ENCODE assay signal across 25 cellular contexts in the genomic region with DNA sequence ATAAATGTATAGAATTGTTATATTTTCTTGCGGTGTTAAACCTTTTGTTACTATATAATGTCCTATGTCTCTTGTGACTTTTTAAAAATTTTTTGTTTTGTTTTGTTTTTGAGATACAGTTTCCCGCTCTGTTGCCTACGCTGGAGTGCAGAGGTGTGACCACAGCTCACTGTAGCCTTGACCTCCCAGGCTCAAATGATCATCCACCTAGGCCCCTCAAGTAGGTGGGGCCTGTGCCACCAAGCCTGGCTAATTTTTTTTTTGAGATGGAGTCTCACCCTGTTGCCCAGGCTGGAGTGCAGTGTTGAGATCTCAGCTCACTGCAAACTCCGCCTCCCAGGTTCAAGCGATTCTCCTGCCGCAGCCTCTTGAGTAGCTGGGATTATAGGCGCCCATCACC. TPM values are rescaled to one million over a fixed set of nuclear protein-coding genes. Genes with fewer than 3 reads are reported as not detected.
DNase-seq lines count a peak whose midpoint lies in the region; ATAC-seq, FAIRE-seq and TF ChIP-seq lines count a peak whose summit lies in the region.
"Had no signal": no experiment of that assay in that cellular context is flagged by ENCODE, and none has a peak within 500 bp of the region (broad histone marks: within the 10 kb centered on the region; RNA-seq: fewer than 3 reads in every experiment).

No MANE protein-coding gene starts in this region.

- no peak overlapping the region for H3K27ac ChIP-seq in HepG2 (ENCODE audit: extremely low read length, insufficient read depth, low read length)
- no peak overlapping the region for H3K27ac ChIP-seq in right lobe of liver
- H3K27ac ChIP-seq: colonic mucosa, esophagus muscularis mucosa, GM23248, Peyer's patch, prostate gland had no signal

- H3K36me3 ChIP-seq in HepG2 (replicated peaks in 1 of 2; ENCODE audit: control insufficient read depth in 1 of 2, insufficient read depth in 2 of 2, low read length in 2 of 2) (no peaks in the 10 kb centered on the region), right lobe of liver (no peaks in the 10 kb centered on the region)
- H3K36me3 ChIP-seq: colonic mucosa, esophagus muscularis mucosa, Peyer's patch, prostate gland had no signal

- peak overlapping the region; percentile 65 for H3K27ac Mint-ChIP-seq in T-helper 17 cell
- H3K27ac Mint-ChIP-seq: activated CD4-positive, alpha-beta T cell treated with anti-CD3 and anti-CD28 coated beads, Interleukin-2, amount 10 ng/mL, durations not matched to agents 7 days and 5 days; HFFc6 had no signal

- ATAC-seq in HepG2 (no peak), right lobe of liver (no peak), HG03196 (IDR thresholded peaks at IDR 0.05; ENCODE audit: unreplicated experiment) (peak; percentile 27), T-helper 17 cell (no peak)

- TF ChIP-seq RAD21 in HepG2 (CRISPR knock-in tag; IDR thresholded peaks at IDR 0.05): no peak

- in situ Hi-C loops in HepG2 (cut with HindIII; ENCODE audit: extremely low pct_ligation_motif_present, low pct_unique_long_range_greater_than_20kb): no loop called here

- no peaks in the 10 kb centered on the region for H3K27me3 ChIP-seq in HepG2 (ENCODE audit: control insufficient read depth in 1 of 2, insufficient read depth in 2 of 2, low read length in 2 of 2)
- H3K27me3 ChIP-seq in right lobe of liver: no peaks in the 10 kb centered on the region
- H3K27me3 ChIP-seq: colonic mucosa, esophagus muscularis mucosa, Peyer's patch had no signal

- TF ChIP-seq EP300 in HepG2 (IDR thresholded peaks at IDR 0.05; ENCODE audit: low read depth in 2 of 2, low read length in 2 of 2) (no peak), HepG2 (CRISPR knock-in tag; IDR thresholded peaks at IDR 0.05; ENCODE audit: borderline replicate concordance) (no peak)

- TF ChIP-seq POLR2A in HepG2 (IDR thresholded peaks at IDR 0.05; ENCODE audit: insufficient read depth in 1 of 2, low read depth in 2 of 2, low read length in 2 of 2) (no peak), right lobe of liver (IDR thresholded peaks at IDR 0.05) (no peak)

- H3K9me3 ChIP-seq in HepG2 (ENCODE audit: low read length) (no peaks in the 10 kb centered on the region), right lobe of liver (no peaks in the 10 kb centered on the region), T-helper 17 cell (ENCODE audit: control insufficient read depth, low read length, poor library complexity, severe bottlenecking) (no peaks in the 10 kb centered on the region)
- H3K9me3 ChIP-seq: colonic mucosa, Peyer's patch, prostate gland had no signal

- H3K36me3 Mint-ChIP-seq in T-helper 17 cell (ENCODE audit: low read depth): peaks cover 4% of the 10 kb centered on the region

- DNase-seq in HepG2 (ENCODE audit: low spot score) (no peak), right lobe of liver (no peak), T-helper 17 cell (no peak), LoVo (ENCODE audit: low spot score) (no peak), HUDEP-2 (lab: John Stamatoyannopoulos, UW; ENCODE audit: unreplicated experiment in 76 of 76) (no peak), kidney glomerular epithelial cell (lab: John Stamatoyannopoulos, UW) (no peak)
- no peak for DNase-seq in effector CD4-positive, alpha-beta T cell
- DNase-seq: activated CD4-positive, alpha-beta T cell treated with anti-CD3 and anti-CD28 coated beads, Interleukin-2, amount 10 ng/mL, durations not matched to agents 7 days and 5 days; activated naive CD4-positive, alpha-beta T cell treated with anti-CD3 and anti-CD28 coated beads, Interleukin-2, amount 50 U/mL, for 16 hours; activated T-cell treated with anti-CD3 and anti-CD28 coated beads, Interleukin-2, amount 50 U/mL, for 72 hours; colonic mucosa; DMS53; foreskin melanocyte; GDM1; GM23248; HFFc6; left cardiac atrium; mammary epithelial cell; NCI-H2029 treated with DMSO at 0.1 percent for 48 hours; NK-92 treated with Interleukin-12 subunit alpha and Interleukin-12 subunit beta, amount 100 ng/mL, for 24 hours; stimulated activated CD8-positive, alpha-beta memory T cell treated with anti-CD3 and anti-CD28 coated beads, Interleukin-4, amount 100 ng/mL, for 48 hours had no signal

- H4K20me1 ChIP-seq in HepG2 (ENCODE audit: insufficient read depth, low read length): no peaks in the 10 kb centered on the region

- POLR2A ChIA-PET in HepG2 (lab: Yijun Ruan, JAX): interaction anchor here (1.2 to 4.9 kb wide), 7 partner anchors 9 to 26 kb away, joined by 3 to 26 read pairs (median 4); no protein-coding TSS in a partner anchor

- H3K4me1 ChIP-seq in HepG2 (ENCODE audit: insufficient read depth, low read length) (peaks cover 59% of the 10 kb centered on the region), right lobe of liver (no peaks in the 10 kb centered on the region)
- H3K4me1 ChIP-seq: colonic mucosa, esophagus muscularis mucosa, prostate gland had no signal

- no peaks in the 10 kb centered on the region for H3K27me3 Mint-ChIP-seq in T-helper 17 cell

- no peak overlapping the region for H3K4me3 ChIP-seq in HepG2 (replicated peaks in 1 of 3; ENCODE audit: insufficient read depth in 1 of 3, low read depth in 2 of 3, low read length in 3 of 3)
- no peak overlapping the region for H3K4me3 ChIP-seq in right lobe of liver
- H3K4me3 ChIP-seq: colonic mucosa, esophagus muscularis mucosa, GM23248, Peyer's patch, prostate gland had no signal

- H3K4me2 ChIP-seq in HepG2 (ENCODE audit: low read depth, low read length): no peak overlapping the region

- TF ChIP-seq CTCF in HepG2 (CRISPR knock-in tag; IDR thresholded peaks at IDR 0.05) (no peak), right lobe of liver (IDR thresholded peaks at IDR 0.05) (no peak)

- intact Hi-C loops in HepG2 (cut with micrococcal nuclease; ENCODE audit: unreplicated experiment): no loop called here
- intact Hi-C loops in right lobe of liver (cut with DNase I): no loop called here

- no peak overlapping the region for H2AFZ ChIP-seq in HepG2 (ENCODE audit: low read length)
- H2AFZ ChIP-seq: GM23248 had no signal

- no TSS peak for BruUV-seq in HepG2 (replicated peaks; lab: Mats Ljungman, UMichigan)

- no peak overlapping the region for H3K9ac ChIP-seq in HepG2 (ENCODE audit: insufficient read depth, low read depth, low read length)
- H3K9ac ChIP-seq: GM23248 had no signal

- H3K4me3 Mint-ChIP-seq in T-helper 17 cell: no peak overlapping the region
- H3K4me3 Mint-ChIP-seq: activated CD4-positive, alpha-beta T cell treated with anti-CD3 and anti-CD28 coated beads, Interleukin-2, amount 10 ng/mL, durations not matched to agents 7 days and 5 days; HFFc6 had no signal

- 69% methylated on average over 7 of the region's 7 CpGs for WGBS in HepG2 (ENCODE audit: low lambda C conversion rate)
- WGBS in right lobe of liver (ENCODE audit: insufficient coverage, low coverage, low lambda C conversion rate, missing lambda C conversion rate): 65% methylated on average over 3 of the region's 7 CpGs

- FAIRE-seq in HepG2 (lab: Jason Lieb, UNC): no peak

- peaks cover 8% of the 10 kb centered on the region for H3K4me1 Mint-ChIP-seq in T-helper 17 cell

- CTCF ChIA-PET in HepG2 (lab: Yijun Ruan, JAX; ENCODE audit: low intra/inter-chr PET ratio, low total read pairs): no interaction called here

- H3K79me2 ChIP-seq in HepG2 (ENCODE audit: insufficient read depth, low read length): no peaks in the 10 kb centered on the region

RNA-seq across cellular contexts. Expression of a gene that starts 26.5 kb away (rescaled TPM):
- total RNA-seq in HepG2 (2016; rRNA removed; fragmentation: Illumina TruSeq; extraction: Trizol) (11.1 and 14.8 TPM in 2 replicates), right lobe of liver (10 to 100 TPM in 2 of 6 experiments, 1 to 10 TPM in 4; 7.5 to 14.1 (median 8.7) TPM), T-helper 17 cell (10 to 100 TPM; 17.9 to 33.5 TPM)
- 5.2 and 6.2 TPM in 2 replicates for total RNA-seq in HepG2 (2016; cell fraction: cytosol; rRNA removed; fragmentation: Illumina TruSeq; extraction: Trizol; ENCODE audit: low read depth)
- total RNA-seq in HepG2 (2016; cell fraction: insoluble cytoplasmic fraction; rRNA removed; fragmentation: Illumina TruSeq; extraction: Trizol): 10.9 and 13.8 TPM in 2 replicates
- 6.6 and 7.2 TPM in 2 replicates for total RNA-seq in HepG2 (2016; cell fraction: membrane; rRNA removed; fragmentation: Illumina TruSeq; extraction: Trizol)
- total RNA-seq in HepG2 (2016; cell fraction: nucleus; rRNA removed; fragmentation: Illumina TruSeq; extraction: Trizol): 15.7 and 18.1 TPM in 2 replicates
- 10.2 and 10.5 TPM in 2 replicates for polyA plus RNA-seq in HepG2 (2011; rRNA removed)
- 5.8 and 9.2 TPM in 2 replicates for polyA plus RNA-seq in HepG2 (2011; cell fraction: cytosol; rRNA removed)
- 7.8 and 8.1 TPM in 2 replicates for polyA plus RNA-seq in HepG2 (2011; cell fraction: nucleus; rRNA removed)
- 12.0 and 12.1 TPM in 2 replicates for polyA plus RNA-seq in HepG2 (2012)
- 0.57 and 0.69 TPM in 2 replicates for polyA plus RNA-seq in HepG2 (2016; cell fraction: cytosol; fragmentation: Illumina TruSeq; extraction: Trizol; ENCODE audit: low read depth)
- 14.2 and 16.0 TPM in 2 replicates for polyA plus RNA-seq in HepG2 (2016; cell fraction: insoluble cytoplasmic fraction; fragmentation: Illumina TruSeq; extraction: Trizol; ENCODE audit: low read depth)
- 1.9 and 2.5 TPM in 2 replicates for polyA plus RNA-seq in HepG2 (2016; cell fraction: membrane; fragmentation: Illumina TruSeq; extraction: Trizol; ENCODE audit: low read depth)
- polyA plus RNA-seq in HepG2 (2016; cell fraction: nucleus; fragmentation: Illumina TruSeq; extraction: Trizol; ENCODE audit: insufficient read depth, low read depth): 19.9 and 20.7 TPM in 2 replicates
- 15.4 and 22.7 TPM in 2 replicates for polyA minus RNA-seq in HepG2 (2011; rRNA and poly(A)+ RNA removed; ENCODE audit: low replicate concordance)
- polyA minus RNA-seq in HepG2 (2011; cell fraction: cytosol; rRNA and poly(A)+ RNA removed): 11.9 and 12.5 TPM in 2 replicates
- polyA minus RNA-seq in HepG2 (2011; cell fraction: nucleus; rRNA and poly(A)+ RNA removed): 25.1 TPM in 2 replicates

RNA-seq across cellular contexts. Expression of a gene that starts 56.4 kb away (rescaled TPM):
- 5.7 and 10.0 TPM in 2 replicates for total RNA-seq in HepG2 (2016; rRNA removed; fragmentation: Illumina TruSeq; extraction: Trizol)
- total RNA-seq in HepG2 (2016; cell fraction: cytosol; rRNA removed; fragmentation: Illumina TruSeq; extraction: Trizol; ENCODE audit: low read depth): 14.3 and 16.0 TPM in 2 replicates
- 5.0 and 10.4 TPM in 2 replicates for total RNA-seq in HepG2 (2016; cell fraction: insoluble cytoplasmic fraction; rRNA removed; fragmentation: Illumina TruSeq; extraction: Trizol)
- total RNA-seq in HepG2 (2016; cell fraction: membrane; rRNA removed; fragmentation: Illumina TruSeq; extraction: Trizol): 17.4 and 22.1 TPM in 2 replicates
- total RNA-seq in HepG2 (2016; cell fraction: nucleus; rRNA removed; fragmentation: Illumina TruSeq; extraction: Trizol): 10.0 and 10.9 TPM in 2 replicates
- 15.0 and 23.2 TPM in 2 replicates for polyA plus RNA-seq in HepG2 (2011; rRNA removed)
- 15.5 and 27.2 TPM in 2 replicates for polyA plus RNA-seq in HepG2 (2011; cell fraction: cytosol; rRNA removed)
- 167 and 168 TPM in 2 replicates for polyA plus RNA-seq in HepG2 (2011; cell fraction: nucleus; rRNA removed)
- polyA plus RNA-seq in HepG2 (2012): 10.5 and 17.4 TPM in 2 replicates
- polyA plus RNA-seq in HepG2 (2016; cell fraction: cytosol; fragmentation: Illumina TruSeq; extraction: Trizol; ENCODE audit: low read depth): 15.9 and 17.0 TPM in 2 replicates
- 5.9 and 6.8 TPM in 2 replicates for polyA plus RNA-seq in HepG2 (2016; cell fraction: insoluble cytoplasmic fraction; fragmentation: Illumina TruSeq; extraction: Trizol; ENCODE audit: low read depth)
- 15.7 and 16.1 TPM in 2 replicates for polyA plus RNA-seq in HepG2 (2016; cell fraction: membrane; fragmentation: Illumina TruSeq; extraction: Trizol; ENCODE audit: low read depth)
- polyA plus RNA-seq in HepG2 (2016; cell fraction: nucleus; fragmentation: Illumina TruSeq; extraction: Trizol; ENCODE audit: insufficient read depth, low read depth): 29.1 and 29.7 TPM in 2 replicates
- polyA minus RNA-seq in HepG2 (2011; rRNA and poly(A)+ RNA removed; ENCODE audit: low replicate concordance): 16.4 and 20.4 TPM in 2 replicates
- polyA minus RNA-seq in HepG2 (2011; cell fraction: cytosol; rRNA and poly(A)+ RNA removed): 9.8 and 9.9 TPM in 2 replicates
- 11.9 and 12.4 TPM in 2 replicates for polyA minus RNA-seq in HepG2 (2011; cell fraction: nucleus; rRNA and poly(A)+ RNA removed)
- 10 to 100 TPM in 2 of 6 experiments, 1 to 10 TPM in 4; 7.5 to 33.8 (median 8.9) TPM for total RNA-seq in right lobe of liver
- 10 to 100 TPM in 1 of 2 donors, 1 to 10 TPM in 1; 3.3 to 17.6 TPM for total RNA-seq in T-helper 17 cell
